27 cellular contexts compared by ENCODE assay signal in genomic region chr21:37605006-37605405, GRCh38.
"Had no signal": no experiment of that assay in that cellular context is flagged by ENCODE, and none has a peak within 500 bp of the region (broad histone marks: within the 10 kb centered on the region; RNA-seq: fewer than 3 reads in every experiment).

No MANE protein-coding gene starts in this region.

- H3K36me3 ChIP-seq: colonic mucosa, esophagus squamous epithelium, gastrocnemius medialis, heart right ventricle, left lung, lower lobe of right lung had no signal

- FAIRE-seq: endometrium, islet of Langerhans, keratinocyte had no signal

- ATAC-seq: effector memory CD8-positive, alpha-beta T cell; esophagus mucosa; gastrocnemius medialis; heart right ventricle; left cardiac atrium; left lung; left ventricle myocardium superior; lower lobe of right lung; mucosa of descending colon had no signal

- H3K9me3 Mint-ChIP-seq: effector memory CD8-positive, alpha-beta T cell; mesothelial cell of epicardium had no signal

- DNase-seq: colonic mucosa; cortex of kidney; effector CD8-positive, alpha-beta T cell; effector memory CD8-positive, alpha-beta T cell; endodermal cell; erythroblast; esophagus squamous epithelium; foreskin fibroblast; foreskin melanocyte; gastrocnemius medialis; glutamatergic neuron; heart right ventricle; hippocampal formation; left cardiac atrium; left lung; left ventricle myocardium superior; lower lobe of right lung; mesenchymal stem cell; mucosa of descending colon; naive B cell had no signal

- H3K4me1 ChIP-seq: colonic mucosa, esophagus squamous epithelium, heart right ventricle, left lung, lower lobe of right lung had no signal

- H3K4me1 Mint-ChIP-seq: mesothelial cell of epicardium, naive B cell had no signal

- H3K27ac Mint-ChIP-seq: dendritic cell treated with granulocyte-macrophage colony-stimulating factor and Interleukin-4, amounts not matched to agents 40 ng/mL and 50 ng/mL, for 4 days; effector memory CD8-positive, alpha-beta T cell; endodermal cell; mesothelial cell of epicardium; naive B cell had no signal

- H3K36me3 Mint-ChIP-seq: mesothelial cell of epicardium, naive B cell had no signal

- H3K4me3 ChIP-seq: colonic mucosa, esophagus squamous epithelium, gastrocnemius medialis, heart right ventricle, left lung, lower lobe of right lung, mucosa of descending colon had no signal

- H3K27ac ChIP-seq: colonic mucosa, epithelial cell of prostate, esophagus squamous epithelium, gastrocnemius medialis, heart right ventricle, left lung, lower lobe of right lung had no signal

- H3K4me3 Mint-ChIP-seq: dendritic cell treated with granulocyte-macrophage colony-stimulating factor and Interleukin-4, amounts not matched to agents 40 ng/mL and 50 ng/mL, for 4 days; effector memory CD8-positive, alpha-beta T cell; endodermal cell; mesothelial cell of epicardium; naive B cell had no signal

- H3K27me3 ChIP-seq: colonic mucosa, gastrocnemius medialis, left lung had no signal

- H3K9me3 ChIP-seq: colonic mucosa, esophagus squamous epithelium, gastrocnemius medialis, heart right ventricle, left lung, lower lobe of right lung, mucosa of descending colon had no signal
